ENCODE assay signal across 9 cellular contexts in the genomic region with DNA sequence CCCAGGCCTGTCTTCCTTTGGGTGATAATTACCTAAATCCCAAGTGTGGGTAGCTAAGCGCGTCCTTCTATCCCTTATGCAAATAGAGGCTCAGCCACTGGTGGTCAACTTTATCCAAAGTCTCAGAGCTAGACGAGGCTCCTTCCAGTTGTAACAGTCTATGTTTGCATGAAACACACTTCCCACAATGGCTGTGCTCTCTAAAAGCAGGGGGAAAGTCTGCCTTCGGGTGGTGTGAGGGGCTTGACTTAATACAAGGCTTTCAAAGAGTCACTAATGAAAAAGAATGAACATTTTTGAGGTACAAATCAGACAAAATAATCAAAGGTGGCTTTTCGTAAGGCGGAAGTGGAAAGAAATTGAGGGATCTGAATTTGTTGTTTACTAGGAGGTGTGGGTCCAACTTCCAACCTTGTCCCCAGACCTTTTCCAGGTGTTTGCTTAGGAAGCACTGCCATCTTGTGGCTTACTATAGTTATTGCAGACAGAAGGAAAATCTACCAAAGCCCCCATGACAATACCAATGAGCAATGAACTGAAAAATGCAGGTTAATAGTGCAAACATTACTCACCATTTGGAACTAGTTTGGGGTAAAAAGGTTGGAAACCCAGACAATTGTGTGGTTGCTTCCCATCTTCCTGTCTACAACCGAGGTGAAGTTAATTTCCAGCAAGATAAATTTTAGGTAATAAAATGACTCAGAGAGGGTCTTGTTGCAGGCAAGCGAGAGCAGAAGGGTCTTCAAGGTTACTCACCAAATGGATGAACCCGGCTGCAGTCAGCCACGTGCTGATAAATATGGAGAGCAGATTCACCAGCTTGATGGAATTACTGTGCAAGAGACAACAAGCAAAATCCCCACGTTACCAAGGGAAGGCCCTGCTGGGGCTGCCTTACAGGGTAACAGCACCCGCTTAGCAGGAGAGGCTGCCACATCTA.
DNase-seq lines count a peak whose midpoint lies in the region; TF ChIP-seq lines count a peak whose summit lies in the region.
"Had no signal": no experiment of that assay in that cellular context is flagged by ENCODE, and none has a peak within 500 bp of the region (broad histone marks: within the 10 kb centered on the region; RNA-seq: fewer than 3 reads in every experiment).

No MANE protein-coding gene starts in this region.

- peak overlapping the region in 2 of 5 experiments; percentile 11 to 64 for H3K27ac Mint-ChIP-seq in brain
- no peak overlapping the region for H3K27ac Mint-ChIP-seq in T-helper 2 cell treated with Interferon-gamma antibody and Interleukin-4, amounts not matched to agents 5 μg/mL and 100 μg/mL, for 36 hours
- H3K27ac Mint-ChIP-seq: activated T-cell treated with anti-CD3 and anti-CD28 coated beads, Interleukin-2, amount 50 U/mL, for 72 hours had no signal

- H3K4me3 Mint-ChIP-seq in brain = no peak overlapping the region
- H3K4me3 Mint-ChIP-seq in T-helper 2 cell treated with Interferon-gamma antibody and Interleukin-4, amounts not matched to agents 5 μg/mL and 100 μg/mL, for 36 hours = no peak overlapping the region
- H3K4me3 Mint-ChIP-seq: activated T-cell treated with anti-CD3 and anti-CD28 coated beads, Interleukin-2, amount 50 U/mL, for 72 hours had no signal

- H3K4me1 ChIP-seq in thyroid gland = peaks cover 0 to 5% of the 10 kb centered on the region in 2 donors

- H3K4me3 ChIP-seq in H7 (ENCODE audit: insufficient read depth, low read depth, low read length) (no peak overlapping the region), thyroid gland (replicated peaks in 1 of 3) (no peak overlapping the region)

- H3K36me3 Mint-ChIP-seq in brain = no peaks in the 10 kb centered on the region
- H3K36me3 Mint-ChIP-seq in T-helper 2 cell treated with Interferon-gamma antibody and Interleukin-4, amounts not matched to agents 5 μg/mL and 100 μg/mL, for 36 hours (ENCODE audit: low read depth) = no peaks in the 10 kb centered on the region

- 50 to 52% methylated on average over 12 of the region's 12 CpGs for WGBS in thyroid gland, 2 donors

- no peak for TF ChIP-seq POLR2A in thyroid gland (IDR thresholded peaks at IDR 0.05)

- no peak overlapping the region for H3K27ac ChIP-seq in thyroid gland

- no peaks in the 10 kb centered on the region for H3K9me3 Mint-ChIP-seq in brain
- H3K9me3 Mint-ChIP-seq in T-helper 2 cell treated with Interferon-gamma antibody and Interleukin-4, amounts not matched to agents 5 μg/mL and 100 μg/mL, for 36 hours = no peaks in the 10 kb centered on the region
- H3K9me3 Mint-ChIP-seq: activated T-cell treated with anti-CD3 and anti-CD28 coated beads, Interleukin-2, amount 50 U/mL, for 72 hours had no signal

- peak; percentile 42 for DNase-seq in DMS 273 (lab: John Stamatoyannopoulos, UW; ENCODE audit: unreplicated experiment)
- no peak for DNase-seq in DMS 273 treated with DMSO at 0.1 percent for 48 hours (lab: John Stamatoyannopoulos, UW)
- peak; percentile 62 for DNase-seq in H7
- peak; percentile 16 for DNase-seq in NCI-H2107 treated with DMSO at 0.1 percent for 48 hours (lab: John Stamatoyannopoulos, UW; ENCODE audit: unreplicated experiment)
- peak; percentile 84 for DNase-seq in iris pigment epithelial cell (ENCODE audit: low read depth)
- DNase-seq in thyroid gland = no peak
- no peak for DNase-seq in T-helper 2 cell treated with Interferon-gamma antibody and Interleukin-4, amounts not matched to agents 5 μg/mL and 100 μg/mL, for 36 hours (ENCODE audit: low spot score)

- H3K4me1 Mint-ChIP-seq in brain = peaks cover 17% of the 10 kb centered on the region
- no peaks in the 10 kb centered on the region for H3K4me1 Mint-ChIP-seq in T-helper 2 cell treated with Interferon-gamma antibody and Interleukin-4, amounts not matched to agents 5 μg/mL and 100 μg/mL, for 36 hours (ENCODE audit: low read depth)

- TF ChIP-seq CTCF in brain (conservative IDR thresholded peaks at IDR 0.05) (peak; percentile 90 to 94), thyroid gland (IDR thresholded peaks at IDR 0.05) (peak; percentile 64 to 87 (median 80))

- intact Hi-C loops in thyroid gland (cut with DNase I) = loop anchor here (10.0 kb wide), 1 partner anchor 77 kb away; no protein-coding TSS in a partner anchor

- peaks cover 13% of the 10 kb centered on the region for H3K27me3 Mint-ChIP-seq in brain
- H3K27me3 Mint-ChIP-seq in T-helper 2 cell treated with Interferon-gamma antibody and Interleukin-4, amounts not matched to agents 5 μg/mL and 100 μg/mL, for 36 hours (ENCODE audit: low read depth) = peaks cover 4% of the 10 kb centered on the region

- H3K36me3 ChIP-seq in H7 (replicated peaks; ENCODE audit: control insufficient read depth, insufficient read depth, low read length) = no peaks in the 10 kb centered on the region
- no peaks in the 10 kb centered on the region for H3K36me3 ChIP-seq in thyroid gland

- H3K9me3 ChIP-seq in thyroid gland = no peaks in the 10 kb centered on the region

- H3K27me3 ChIP-seq in H7 (ENCODE audit: control insufficient read depth, insufficient read depth, low read length) = peaks cover 2% of the 10 kb centered on the region
- H3K27me3 ChIP-seq in thyroid gland = no peaks in the 10 kb centered on the region

Comparison
In these comparisons a context has a peak if more than half of its experiments do, and no peak if none do; other contexts are left out.
1. DNase-seq: peak in DMS 273 (single experiment), H7 (single experiment), NCI-H2107 treated with DMSO at 0.1 percent for 48 hours (single experiment) and iris pigment epithelial cell (single experiment); none in DMS 273 treated with DMSO at 0.1 percent for 48 hours (single experiment), thyroid gland (0 of 2) and T-helper 2 cell treated with Interferon-gamma antibody and Interleukin-4, amounts not matched to agents 5 μg/mL and 100 μg/mL, for 36 hours (single experiment).